ENCODE assay signal across 8 cellular contexts in genomic region chr2:85413592-85414421, GRCh38. TPM values are rescaled to one million over a fixed set of nuclear protein-coding genes. Genes with fewer than 3 reads are reported as not detected.
DNase-seq lines count a peak whose midpoint lies in the region; ATAC-seq and TF ChIP-seq lines count a peak whose summit lies in the region.

No MANE protein-coding gene starts in this region.

- H3K27ac ChIP-seq in dorsolateral prefrontal cortex (peak overlapping the region in 8 of 59 donors; percentile 6 to 53 (median 32)), mesodermal cell (ENCODE audit: low read depth, low read length, severe bottlenecking) (no peak overlapping the region), tibial nerve (peak overlapping the region in 3 of 4 donors; percentile 0 to 84 (median 15))

- H3K9me3 Mint-ChIP-seq in T-cell: no peaks in the 10 kb centered on the region

- WGBS in mesodermal cell (ENCODE audit: insufficient coverage in 2 of 2), 2 experiments: 13 to 14% methylated on average over 14 to 22 of the region's 44 CpGs
- WGBS in tibial nerve, 2 donors: 5 to 8% methylated on average over 28 to 44 of the region's 44 CpGs

- TF ChIP-seq POLR2A in tibial nerve (IDR thresholded peaks at IDR 0.05): peak in 1 of 2 donors; percentile 32

- H3K4me3 ChIP-seq in dorsolateral prefrontal cortex: peak overlapping the region in 58 of 59 donors; percentile 11 to 67 (median 49)
- peak overlapping the region; percentile 50 for H3K4me3 ChIP-seq in mesodermal cell (ENCODE audit: extremely low read depth, insufficient read depth, low read length, poor library complexity, severe bottlenecking)
- peak overlapping the region; percentile 35 to 64 (median 50) for H3K4me3 ChIP-seq in tibial nerve

- peaks cover 0 to 26% (median 6%) of the 10 kb centered on the region in 45 donors for H3K27me3 ChIP-seq in dorsolateral prefrontal cortex
- no peaks in the 10 kb centered on the region for H3K27me3 ChIP-seq in tibial nerve

- peaks cover 3 to 10% of the 10 kb centered on the region in 2 donors for H3K27me3 Mint-ChIP-seq in T-cell

- peak in 1 of 56 donors; percentile 4 for TF ChIP-seq CTCF in dorsolateral prefrontal cortex (IDR thresholded peaks at IDR 0.05 in 54 of 56, conservative IDR thresholded peaks at IDR 0.05 in 2 of 56; ENCODE audit: low read depth in 1 of 56, partially characterized antibody in 56 of 56)
- no peak for TF ChIP-seq CTCF in tibial nerve (IDR thresholded peaks at IDR 0.05)

- H3K36me3 ChIP-seq in mesodermal cell (ENCODE audit: control insufficient read depth, insufficient read depth, low read length) (no peaks in the 10 kb centered on the region), tibial nerve (no peaks in the 10 kb centered on the region)

- POLR2A ChIA-PET in T-cell (lab: Charles Lee): interaction anchor here in 1 of 2 donors (0.6 kb wide), 1 partner anchor 784 kb away, joined by 4 read pairs; no protein-coding TSS in a partner anchor

- peak overlapping the region; percentile 62 to 79 (median 77) for H3K4me3 Mint-ChIP-seq in T-cell

- peak; percentile 16 to 39 (median 30) for ATAC-seq in T-cell (replicated peaks in 1 of 4)
- no peak for ATAC-seq in HG03521 (IDR thresholded peaks at IDR 0.05; ENCODE audit: unreplicated experiment)
- ATAC-seq in HG03457 (IDR thresholded peaks at IDR 0.05; ENCODE audit: unreplicated experiment): no peak

- CTCF ChIA-PET in T-cell (lab: Charles Lee): interaction anchor here in 1 of 2 donors (0.6 kb wide), 1 partner anchor 167 kb away, joined by 4 read pairs; no protein-coding TSS in a partner anchor

- DNase-seq in DMS114 treated with DMSO at 0.1 percent for 48 hours (lab: John Stamatoyannopoulos, UW; ENCODE audit: unreplicated experiment): peak; percentile 29
- DNase-seq in T-cell: peak in 7 of 34 experiments; percentile 15 to 54 (median 40)
- no peak for DNase-seq in dorsolateral prefrontal cortex
- no peak for DNase-seq in tibial nerve (ENCODE audit: low spot score in 2 of 2)
- DNase-seq in NCI-H226: no peak

- intact Hi-C loops in dorsolateral prefrontal cortex (cut with DNase I): no loop called here

- H3K9me3 ChIP-seq in mesodermal cell (ENCODE audit: control insufficient read depth, low read length) (no peaks in the 10 kb centered on the region), tibial nerve (no peaks in the 10 kb centered on the region)

- H3K27ac Mint-ChIP-seq in T-cell: peak overlapping the region in 1 of 2 donors; percentile 23

- peak in 1 of 2 donors; percentile 30 for TF ChIP-seq EP300 in tibial nerve (IDR thresholded peaks at IDR 0.05)

- no peaks in the 10 kb centered on the region for H3K36me3 Mint-ChIP-seq in T-cell

- H3K4me1 Mint-ChIP-seq in T-cell: peaks cover 33 to 40% (median 37%) of the 10 kb centered on the region in 3 donors

- H3K4me1 ChIP-seq in mesodermal cell (ENCODE audit: control insufficient read depth, insufficient read depth, low read length, poor library complexity, severe bottlenecking): peaks cover 11% of the 10 kb centered on the region
- peaks cover 0 to 40% (median 16%) of the 10 kb centered on the region in 4 donors for H3K4me1 ChIP-seq in tibial nerve

RNA-seq across cellular contexts. Expression of gene CAPG, which starts 3.6 kb away (rescaled TPM):
- total RNA-seq in T-cell (10 to 100 TPM; 30.1 to 71.7 (median 41.2) TPM), dorsolateral prefrontal cortex (10 to 100 TPM; 11.3 to 75.2 (median 31.8) TPM), tibial nerve (10 to 100 TPM; 58.8 to 67.8 (median 67.7) TPM)
- 79.5 TPM for polyA plus RNA-seq in mesodermal cell (2013, experiment 1 of 2)
- polyA plus RNA-seq in mesodermal cell (2013, experiment 2 of 2): 71.6 TPM

RNA-seq across cellular contexts. Expression of gene SH2D6, which starts 4.7 kb away (rescaled TPM):
- total RNA-seq in T-cell (1 to 10 TPM in 1 of 5 donors, under 1 TPM in 3, not detected in 1; 0.49 to 1.1 (median 0.60) TPM), dorsolateral prefrontal cortex (10 to 100 TPM in 2 of 120 experiments, 1 to 10 TPM in 117, under 1 TPM in 1; 0.96 to 14.2 (median 3.5) TPM), tibial nerve (1 to 10 TPM in 1 of 4 donors, not detected in 3; 1.1 TPM)
- polyA plus RNA-seq in mesodermal cell (2013, experiment 1 of 2): not detected
- polyA plus RNA-seq in mesodermal cell (2013, experiment 2 of 2): 0.76 TPM

RNA-seq across cellular contexts. Expression of gene ELMOD3, which starts 59.2 kb away (rescaled TPM):
- total RNA-seq in T-cell: 10 to 100 TPM; 18.8 to 30.9 (median 25.2) TPM
- 10 to 100 TPM; 17.1 to 43.7 (median 29.2) TPM for total RNA-seq in dorsolateral prefrontal cortex
- polyA plus RNA-seq in mesodermal cell (2013, experiment 1 of 2): 11.8 TPM
- 16.2 TPM for polyA plus RNA-seq in mesodermal cell (2013, experiment 2 of 2)
- total RNA-seq in tibial nerve: 10 to 100 TPM; 21.2 to 39.0 (median 35.4) TPM

RNA-seq across cellular contexts. Expression of gene RETSAT, which starts 59.5 kb away (rescaled TPM):
- 10 to 100 TPM; 24.2 to 36.3 (median 26.5) TPM for total RNA-seq in T-cell
- 10 to 100 TPM; 19.8 to 54.2 (median 39.0) TPM for total RNA-seq in dorsolateral prefrontal cortex
- polyA plus RNA-seq in mesodermal cell (2013, experiment 1 of 2): 16.1 TPM
- polyA plus RNA-seq in mesodermal cell (2013, experiment 2 of 2): 14.8 TPM
- total RNA-seq in tibial nerve: 100 to 1,000 TPM in 2 of 4 donors, 10 to 100 TPM in 2; 74.7 to 113 (median 97.5) TPM

Comparison
In these comparisons a context has a peak if more than half of its experiments do, and no peak if none do; other contexts are left out.
1. ATAC-seq: peak in T-cell (4 of 4); none in HG03521 (single experiment) and HG03457 (single experiment).
2. Peak in every context shown above with its lines, with median percentiles within 50 percentile points of each other: H3K4me3 ChIP-seq.